Comparison of ENCODE assay signal across 1 cellular context in genomic region chrX:129793604-129794191, GRCh38.
TF ChIP-seq lines count a peak whose summit lies in the region.

No MANE protein-coding gene starts in this region.

TF ChIP-seq in WTC11, 78 proteins besides CTCF, POLR2A, EP300 and RAD21 (continued from another document):
- no peak for TF ChIP-seq ZNF532 (CRISPR knock-in tag; IDR thresholded peaks at IDR 0.05; ENCODE audit: borderline replicate concordance)
- no peak for TF ChIP-seq NFATC4 (CRISPR knock-in tag; IDR thresholded peaks at IDR 0.05)
- no peak for TF ChIP-seq HMGXB4 (CRISPR knock-in tag; IDR thresholded peaks at IDR 0.05)
- no peak for TF ChIP-seq TCF7 (CRISPR knock-in tag; IDR thresholded peaks at IDR 0.05; ENCODE audit: low read depth)
- TF ChIP-seq GTF2I (CRISPR knock-in tag; conservative IDR thresholded peaks at IDR 0.05), result no peak
- no peak for TF ChIP-seq PREB (CRISPR knock-in tag; IDR thresholded peaks at IDR 0.05; ENCODE audit: borderline replicate concordance)
- TF ChIP-seq MXD4 (CRISPR knock-in tag; IDR thresholded peaks at IDR 0.05; ENCODE audit: borderline replicate concordance), result no peak
- no peak for TF ChIP-seq FOXP4 (CRISPR knock-in tag; IDR thresholded peaks at IDR 0.05)
- no peak for TF ChIP-seq ZNF232 (CRISPR knock-in tag; IDR thresholded peaks at IDR 0.05)
- TF ChIP-seq JAZF1 (CRISPR knock-in tag; IDR thresholded peaks at IDR 0.05), result no peak
- no peak for TF ChIP-seq ZBTB21 (CRISPR knock-in tag; IDR thresholded peaks at IDR 0.05; ENCODE audit: borderline replicate concordance)
- no peak for TF ChIP-seq ZNF263 (CRISPR knock-in tag; IDR thresholded peaks at IDR 0.05; ENCODE audit: low read depth)
